ENCODE assay signal across 9 cellular contexts in the genomic region with DNA sequence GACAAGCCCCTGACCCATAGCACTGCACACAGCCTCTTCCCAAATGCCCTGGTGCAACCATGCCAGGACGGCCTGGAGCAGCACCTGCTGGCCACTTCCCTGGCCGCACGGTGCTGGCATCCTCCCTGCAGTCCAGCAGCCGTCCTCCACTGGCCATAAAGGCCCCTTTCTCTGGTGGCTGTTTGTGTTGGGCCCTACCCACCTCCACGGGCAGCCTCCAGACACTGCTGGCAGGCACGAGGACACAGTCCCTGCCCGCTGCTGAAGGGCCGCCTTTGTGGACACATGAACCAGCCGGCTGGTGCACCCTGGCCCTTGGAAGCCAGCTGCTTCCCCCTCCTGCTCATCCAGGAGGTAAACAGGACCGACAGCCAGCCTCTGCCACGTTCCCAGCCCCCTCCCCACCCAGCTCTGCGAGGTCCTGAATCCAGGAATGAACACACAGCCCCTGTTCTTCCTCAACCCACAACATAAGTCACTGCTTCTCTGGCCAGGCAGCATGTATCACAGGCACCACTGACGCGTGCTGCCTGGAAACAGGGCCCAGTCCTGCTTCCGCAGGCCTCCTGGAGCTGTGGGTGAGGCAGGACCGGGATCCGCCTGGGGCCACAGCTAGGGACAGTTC. TPM values are rescaled to one million over a fixed set of nuclear protein-coding genes. Genes with fewer than 3 reads are reported as not detected.
DNase-seq lines count a peak whose midpoint lies in the region; ATAC-seq and TF ChIP-seq lines count a peak whose summit lies in the region.
"Had no signal": no experiment of that assay in that cellular context is flagged by ENCODE, and none has a peak within 500 bp of the region (broad histone marks: within the 10 kb centered on the region; RNA-seq: fewer than 3 reads in every experiment).

No MANE protein-coding gene starts in this region.

- H3K36me3 ChIP-seq in SJCRH30 = no peaks in the 10 kb centered on the region
- H3K36me3 ChIP-seq in transverse colon = no peaks in the 10 kb centered on the region

- peaks cover 5% of the 10 kb centered on the region for H3K9me3 Mint-ChIP-seq in mesothelial cell of epicardium
- H3K9me3 Mint-ChIP-seq in stimulated activated naive B cell treated with anti-CD40 and anti-IgM and Interleukin-4, amounts not matched to agents 10 μg/mL and 1 μg/mL and 100 μg/mL, for 72 hours = peaks cover 0 to 3% of the 10 kb centered on the region in 2 donors

- H3K9me3 ChIP-seq in SJCRH30 (replicated peaks) (no peaks in the 10 kb centered on the region), transverse colon (no peaks in the 10 kb centered on the region)

- H3K27me3 ChIP-seq in SJCRH30 (no peaks in the 10 kb centered on the region), transverse colon (no peaks in the 10 kb centered on the region)

- H3K4me3 Mint-ChIP-seq in mesothelial cell of epicardium = no peak overlapping the region
- H3K4me3 Mint-ChIP-seq in stimulated activated naive B cell treated with anti-CD40 and anti-IgM and Interleukin-4, amounts not matched to agents 10 μg/mL and 1 μg/mL and 100 μg/mL, for 72 hours = no peak overlapping the region

- H3K4me3 ChIP-seq in SJCRH30 (no peak overlapping the region; the same call in 1 of the 2 replicates), epithelial cell of proximal tubule (ENCODE audit: low read depth, low read length) (no peak overlapping the region), transverse colon (no peak overlapping the region)
- H3K4me3 ChIP-seq: GM12878 had no signal

- peak; percentile 43 to 53 for DNase-seq in SJCRH30
- DNase-seq in epithelial cell of proximal tubule (ENCODE audit: low read depth) = no peak
- no peak for DNase-seq in mesothelial cell of epicardium (ENCODE audit: low spot score in 2 of 2, unreplicated experiment in 2 of 2)
- DNase-seq in transverse colon = no peak
- no peak for DNase-seq in activated effector memory CD4-positive, alpha-beta T cell treated with anti-CD3 and anti-CD28 coated beads, Interleukin-2, amount 50 U/mL, for 16 hours
- no peak for DNase-seq in stimulated activated naive B cell treated with anti-CD40 and anti-IgM and Interleukin-4, amounts not matched to agents 10 μg/mL and 1 μg/mL and 100 μg/mL, for 72 hours
- DNase-seq in GM10266 (ENCODE audit: extremely low spot score) = no peak
- DNase-seq: activated effector memory CD4-positive, alpha-beta T cell treated with Interleukin-2 at 50 U/mL for 16 hours had no signal

- H3K4me1 ChIP-seq in SJCRH30 = no peaks in the 10 kb centered on the region
- peaks cover 0 to 2% (median 1%) of the 10 kb centered on the region in 4 donors for H3K4me1 ChIP-seq in transverse colon

- no peak for TF ChIP-seq EP300 in transverse colon (IDR thresholded peaks at IDR 0.05; ENCODE audit: low read depth)

- H3K4me1 Mint-ChIP-seq in mesothelial cell of epicardium = peaks cover 51% of the 10 kb centered on the region
- peaks cover 5 to 10% of the 10 kb centered on the region in 2 donors for H3K4me1 Mint-ChIP-seq in stimulated activated naive B cell treated with anti-CD40 and anti-IgM and Interleukin-4, amounts not matched to agents 10 μg/mL and 1 μg/mL and 100 μg/mL, for 72 hours

- peak overlapping the region; percentile 86 for H3K27ac Mint-ChIP-seq in mesothelial cell of epicardium
- H3K27ac Mint-ChIP-seq in stimulated activated naive B cell treated with anti-CD40 and anti-IgM and Interleukin-4, amounts not matched to agents 10 μg/mL and 1 μg/mL and 100 μg/mL, for 72 hours = no peak overlapping the region

- peak; percentile 69 for TF ChIP-seq CTCF in epithelial cell of proximal tubule (conservative IDR thresholded peaks at IDR 0.05; ENCODE audit: low read depth, low read length)
- TF ChIP-seq CTCF in mesothelial cell of epicardium (IDR thresholded peaks at IDR 0.05; ENCODE audit: unreplicated experiment) = no peak
- TF ChIP-seq CTCF in transverse colon (IDR thresholded peaks at IDR 0.05) = peak; percentile 22 to 51 (median 42)
- no peak for TF ChIP-seq CTCF in GM10266 (IDR thresholded peaks at IDR 0.05; ENCODE audit: control insufficient read depth, insufficient read depth, low read depth, missing control alignments)

- no peaks in the 10 kb centered on the region for H3K36me3 Mint-ChIP-seq in mesothelial cell of epicardium
- H3K36me3 Mint-ChIP-seq in stimulated activated naive B cell treated with anti-CD40 and anti-IgM and Interleukin-4, amounts not matched to agents 10 μg/mL and 1 μg/mL and 100 μg/mL, for 72 hours = no peaks in the 10 kb centered on the region

- TF ChIP-seq POLR2A in transverse colon (IDR thresholded peaks at IDR 0.05) = no peak

- in situ Hi-C loops in transverse colon (cut with MboI; ENCODE audit: low pct_ligation_motif_present in 1 of 4, low pct_unique_long_range_greater_than_20kb in 1 of 4, low sequenced_read_pairs in 3 of 4) = loop anchor here (5.0 to 25.0 kb wide), 4 partner anchors 87 to 300 kb away; no protein-coding TSS in a partner anchor

- H3K27me3 Mint-ChIP-seq in mesothelial cell of epicardium (ENCODE audit: low read depth) = no peaks in the 10 kb centered on the region
- H3K27me3 Mint-ChIP-seq in stimulated activated naive B cell treated with anti-CD40 and anti-IgM and Interleukin-4, amounts not matched to agents 10 μg/mL and 1 μg/mL and 100 μg/mL, for 72 hours = no peaks in the 10 kb centered on the region

- intact Hi-C loops in transverse colon (cut with DNase I; ENCODE audit: low total_unique reads) = loop anchor here (10.0 kb wide), 1 partner anchor 150 kb away; no protein-coding TSS in a partner anchor

- 55 to 80% methylated on average over 3 to 17 of the region's 17 CpGs for WGBS in transverse colon (ENCODE audit: low coverage in 1 of 2), 2 donors

- no peak overlapping the region for H3K27ac ChIP-seq in SJCRH30
- H3K27ac ChIP-seq in transverse colon = peak overlapping the region in 3 of 4 donors; percentile 7 to 66 (median 22)

- ATAC-seq in stimulated activated naive B cell treated with anti-CD40 and anti-IgM and Interleukin-4, amounts not matched to agents 10 μg/mL and 1 μg/mL and 100 μg/mL, for 72 hours (replicated peaks) = no peak
- ATAC-seq: GM12878 had no signal

RNA-seq across cellular contexts. Expression of a gene that starts 43.8 kb away (rescaled TPM):
- total RNA-seq in SJCRH30 (2014; rRNA removed; shearing (Covaris generic)) = 14.3 and 15.5 TPM in 2 replicates
- 27.9 and 63.7 TPM in 2 replicates for total RNA-seq in epithelial cell of proximal tubule
- total RNA-seq in mesothelial cell of epicardium = 26.7 to 32.4 TPM (median 28.5 TPM) in 3 replicates
- 10 to 100 TPM in 2 of 4 donors, 1 to 10 TPM in 2; 6.0 to 24.7 (median 9.3) TPM for total RNA-seq in transverse colon

Comparison
In these comparisons a context has a peak if more than half of its experiments do, and no peak if none do; other contexts are left out.
1. DNase-seq: peak in SJCRH30 (2 of 2); none in epithelial cell of proximal tubule (single experiment), mesothelial cell of epicardium (0 of 2), transverse colon (single experiment), activated effector memory CD4-positive, alpha-beta T cell treated with anti-CD3 and anti-CD28 coated beads, Interleukin-2, amount 50 U/mL, for 16 hours (single experiment), stimulated activated naive B cell treated with anti-CD40 and anti-IgM and Interleukin-4, amounts not matched to agents 10 μg/mL and 1 μg/mL and 100 μg/mL, for 72 hours (single experiment) and GM10266 (single experiment).
2. CTCF ChIP-seq: peak in epithelial cell of proximal tubule (single experiment) and transverse colon (5 of 5); none in mesothelial cell of epicardium (single experiment) and GM10266 (single experiment).